29 cellular contexts compared by ENCODE assay signal in genomic region chr11:109957601-109958000, GRCh38.
"Had no signal": no experiment of that assay in that cellular context is flagged by ENCODE, and none has a peak within 500 bp of the region (broad histone marks: within the 10 kb centered on the region; RNA-seq: fewer than 3 reads in every experiment).

No MANE protein-coding gene starts in this region.

- H3K4me2 ChIP-seq: neural progenitor cell had no signal

- ATAC-seq: gastroesophageal sphincter; stimulated activated naive B cell treated with anti-CD40 and anti-IgM and Interleukin-4, amounts not matched to agents 10 μg/mL and 1 μg/mL and 100 μg/mL, for 72 hours; upper lobe of right lung had no signal

- H3K9me3 Mint-ChIP-seq: activated CD4-positive, alpha-beta memory T cell treated with anti-CD3 and anti-CD28 coated beads for 36 hours; activated naive CD4-positive, alpha-beta T cell treated with anti-CD3 and anti-CD28 coated beads for 36 hours; activated T-helper 1 cell treated with anti-CD3 and anti-CD28 coated beads, Interleukin-12 subunit alpha, Interleukin-12 subunit beta, Interleukin-2, Interleukin-4 antibody, amounts not matched to agents 30 ng/mL and 10 ng/mL and 1 ng/mL, durations not matched to agents 14 hours and 24 hours and 36 hours; central memory CD8-positive, alpha-beta T cell; mesothelial cell of epicardium; stimulated activated naive B cell treated with anti-CD40 and anti-IgM and Interleukin-4, amounts not matched to agents 10 μg/mL and 1 μg/mL and 100 μg/mL, for 72 hours had no signal

- H3K27me3 ChIP-seq: esophagus muscularis mucosa, gastroesophageal sphincter, neural progenitor cell, right atrium auricular region, stomach, thyroid gland, upper lobe of right lung had no signal

- H3K36me3 Mint-ChIP-seq: activated CD4-positive, alpha-beta memory T cell treated with anti-CD3 and anti-CD28 coated beads for 36 hours; mesothelial cell of epicardium; naive B cell; neural progenitor cell had no signal

- H3K27ac ChIP-seq: esophagus muscularis mucosa, gastroesophageal sphincter, neural progenitor cell, right atrium auricular region, stomach, thyroid gland, upper lobe of right lung had no signal

- DNase-seq: activated CD4-positive, alpha-beta memory T cell treated with anti-CD3 and anti-CD28 coated beads for 36 hours; activated CD4-positive, alpha-beta T cell treated with anti-CD3 and anti-CD28 coated beads, Interleukin-2, amount 10 ng/mL, durations not matched to agents 24 days and 14 days; activated CD4-positive, CD25-positive, alpha-beta regulatory T cell treated with anti-CD3 and anti-CD28 coated beads, Interleukin-2, amount 50 U/mL, for 72 hours; activated CD8-positive, alpha-beta memory T cell treated with anti-CD3 and anti-CD28 coated beads, Interleukin-2, amount 50 U/mL, for 4 hours; activated effector memory CD4-positive, alpha-beta T cell treated with anti-CD3 and anti-CD28 coated beads, Interleukin-2, amount 50 U/mL, for 16 hours; activated naive CD4-positive, alpha-beta T cell treated with anti-CD3 and anti-CD28 coated beads for 36 hours; activated T-cell treated with anti-CD3 and anti-CD28 coated beads, Interleukin-2, amount 50 U/mL, for 1 hour; amygdala; dermis blood vessel endothelial cell; effector CD4-positive, alpha-beta T cell; hippocampal formation; naive B cell; occipital lobe; stimulated activated CD4-positive, alpha-beta T cell treated with anti-CD3 and anti-CD28 coated beads, Interleukin-15, amount 100 ng/mL, for 24 hours; stimulated activated CD4-positive, alpha-beta T cell treated with anti-CD3 and anti-CD28 coated beads, Interleukin-2, amount 100 ng/mL, for 24 hours; stimulated activated naive B cell treated with anti-CD40 and anti-IgM and Interleukin-4, amounts not matched to agents 10 μg/mL and 1 μg/mL and 100 μg/mL, for 72 hours; stomach; T-helper 2 cell; thyroid gland; upper lobe of right lung had no signal

- H2AFZ ChIP-seq: neural progenitor cell had no signal

- H3K4me1 ChIP-seq: right atrium auricular region, thyroid gland, upper lobe of right lung had no signal

- H3K4me3 ChIP-seq: esophagus muscularis mucosa, gastroesophageal sphincter, neural progenitor cell, right atrium auricular region, stomach, thyroid gland, upper lobe of right lung had no signal

- FAIRE-seq: bronchial epithelial cell, colon had no signal

- H3K4me1 Mint-ChIP-seq: central memory CD8-positive, alpha-beta T cell had no signal

- H3K9me3 ChIP-seq: esophagus muscularis mucosa, gastroesophageal sphincter, right atrium auricular region, stomach, thyroid gland, upper lobe of right lung had no signal

- H3K36me3 ChIP-seq: esophagus muscularis mucosa, gastroesophageal sphincter, neural progenitor cell, right atrium auricular region, stomach, thyroid gland, upper lobe of right lung had no signal

- H3K9ac ChIP-seq: neural progenitor cell had no signal

- H3K4me3 Mint-ChIP-seq: activated CD4-positive, alpha-beta memory T cell treated with anti-CD3 and anti-CD28 coated beads for 36 hours; activated CD4-positive, alpha-beta T cell treated with anti-CD3 and anti-CD28 coated beads, Interleukin-2, amount 10 ng/mL, durations not matched to agents 24 days and 14 days; activated naive CD4-positive, alpha-beta T cell treated with anti-CD3 and anti-CD28 coated beads for 36 hours; activated T-helper 1 cell treated with anti-CD3 and anti-CD28 coated beads, Interleukin-12 subunit alpha, Interleukin-12 subunit beta, Interleukin-2, Interleukin-4 antibody, amounts not matched to agents 30 ng/mL and 10 ng/mL and 1 ng/mL, durations not matched to agents 14 hours and 24 hours and 36 hours; central memory CD8-positive, alpha-beta T cell; mesothelial cell of epicardium; neural progenitor cell; stimulated activated naive B cell treated with anti-CD40 and anti-IgM and Interleukin-4, amounts not matched to agents 10 μg/mL and 1 μg/mL and 100 μg/mL, for 72 hours had no signal

- H3K27ac Mint-ChIP-seq: activated CD4-positive, alpha-beta memory T cell treated with anti-CD3 and anti-CD28 coated beads for 36 hours; activated CD4-positive, alpha-beta T cell treated with anti-CD3 and anti-CD28 coated beads, Interleukin-2, amount 10 ng/mL, durations not matched to agents 24 days and 14 days; activated naive CD4-positive, alpha-beta T cell treated with anti-CD3 and anti-CD28 coated beads for 36 hours; activated T-helper 1 cell treated with anti-CD3 and anti-CD28 coated beads, Interleukin-12 subunit alpha, Interleukin-12 subunit beta, Interleukin-2, Interleukin-4 antibody, amounts not matched to agents 30 ng/mL and 10 ng/mL and 1 ng/mL, durations not matched to agents 14 hours and 24 hours and 36 hours; mesothelial cell of epicardium; neural progenitor cell; stimulated activated naive B cell treated with anti-CD40 and anti-IgM and Interleukin-4, amounts not matched to agents 10 μg/mL and 1 μg/mL and 100 μg/mL, for 72 hours had no signal
